Comparison of ENCODE assay signal across 18 cellular contexts in the genomic region with DNA sequence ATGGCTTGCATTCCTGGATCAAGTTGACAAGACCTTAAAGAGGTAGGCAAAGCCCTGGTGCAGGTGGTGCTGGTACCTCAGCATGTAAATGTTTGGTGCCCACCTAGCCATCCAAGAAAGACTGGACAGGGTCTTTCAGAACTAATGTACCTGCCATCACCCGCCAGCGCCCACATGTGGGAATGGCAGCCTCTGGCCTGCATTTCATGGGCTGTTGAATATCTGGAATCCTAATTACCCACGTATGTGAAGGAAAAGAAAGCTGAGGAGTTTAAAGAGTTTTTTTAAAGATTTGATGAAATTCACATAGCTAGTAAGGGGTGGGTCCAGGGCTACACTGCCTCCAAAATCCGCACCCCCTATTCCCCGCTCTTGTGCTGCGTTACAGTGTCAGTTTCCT. TPM values are rescaled to one million over a fixed set of nuclear protein-coding genes. Genes with fewer than 3 reads are reported as not detected.
DNase-seq lines count a peak whose midpoint lies in the region; ATAC-seq and TF ChIP-seq lines count a peak whose summit lies in the region.
"Had no signal": no experiment of that assay in that cellular context is flagged by ENCODE, and none has a peak within 500 bp of the region (broad histone marks: within the 10 kb centered on the region; RNA-seq: fewer than 3 reads in every experiment).

No MANE protein-coding gene starts in this region.

- POLR2A ChIA-PET in T-cell (lab: Charles Lee), result interaction anchor here in 1 of 2 donors (0.6 kb wide), 1 partner anchor 9 kb away, joined by 4 read pairs; no protein-coding TSS in a partner anchor

- intact Hi-C loops in thyroid gland (cut with DNase I) (no loop called here), colonic mucosa (cut with DNase I) (no loop called here)

- CTCF ChIA-PET in T-cell (lab: Charles Lee), result no interaction called here

- H3K4me2 ChIP-seq in parathyroid adenoma (ENCODE audit: low read length), result peak overlapping the region; percentile 14
- H3K4me2 ChIP-seq: A549 had no signal

- whole genome bisulfite sequencing in thyroid gland, 2 donors, result 61 to 62% methylated on average over 6 of the region's 6 CpGs

- H3K4me1 Mint-ChIP-seq in osteocyte (ENCODE audit: unreplicated experiment) (peaks cover 4% of the 10 kb centered on the region), T-cell (no peaks in the 10 kb centered on the region)
- H3K4me1 Mint-ChIP-seq: CD4-positive, alpha-beta memory T cell had no signal

- no peak overlapping the region for H3K4me3 Mint-ChIP-seq in osteocyte (ENCODE audit: unreplicated experiment)
- H3K4me3 Mint-ChIP-seq in T-cell, result no peak overlapping the region
- H3K4me3 Mint-ChIP-seq: CD4-positive, alpha-beta memory T cell had no signal

- H3K4me3 ChIP-seq in epithelial cell of proximal tubule (ENCODE audit: low read depth, low read length), result no peak overlapping the region
- H3K4me3 ChIP-seq in parathyroid adenoma (ENCODE audit: low read depth, low read length), result no peak overlapping the region
- no peak overlapping the region for H3K4me3 ChIP-seq in thyroid gland (replicated peaks in 1 of 3)
- H3K4me3 ChIP-seq in colonic mucosa, result no peak overlapping the region
- H3K4me3 ChIP-seq: A549, GM23248 had no signal

- no peak for ATAC-seq in T-cell (replicated peaks in 1 of 4)
- ATAC-seq: A549 had no signal

- H3K9me3 ChIP-seq in parathyroid adenoma (ENCODE audit: control insufficient read depth, low read length), result peaks cover 5% of the 10 kb centered on the region
- no peaks in the 10 kb centered on the region for H3K9me3 ChIP-seq in thyroid gland
- no peaks in the 10 kb centered on the region for H3K9me3 ChIP-seq in colonic mucosa

- TF ChIP-seq POLR2A in thyroid gland (IDR thresholded peaks at IDR 0.05), result no peak

- H3K36me3 Mint-ChIP-seq in osteocyte (ENCODE audit: unreplicated experiment) (no peaks in the 10 kb centered on the region), T-cell (no peaks in the 10 kb centered on the region)
- H3K36me3 Mint-ChIP-seq: CD4-positive, alpha-beta memory T cell had no signal

- no peak overlapping the region for H3K27ac ChIP-seq in parathyroid adenoma
- no peak overlapping the region for H3K27ac ChIP-seq in thyroid gland
- H3K27ac ChIP-seq in colonic mucosa, result no peak overlapping the region
- H3K27ac ChIP-seq: A549, GM23248 had no signal

- H3K27ac Mint-ChIP-seq in osteocyte (ENCODE audit: unreplicated experiment), result no peak overlapping the region
- no peak overlapping the region for H3K27ac Mint-ChIP-seq in T-cell
- H3K27ac Mint-ChIP-seq: CD4-positive, alpha-beta memory T cell had no signal

- H3K9ac ChIP-seq in parathyroid adenoma (no peak overlapping the region), colonic mucosa (ENCODE audit: low read depth in 2 of 2, low read length in 2 of 2) (no peak overlapping the region)
- H3K9ac ChIP-seq: GM23248 had no signal

- no peaks in the 10 kb centered on the region for H3K27me3 ChIP-seq in parathyroid adenoma (ENCODE audit: control insufficient read depth, insufficient read depth, low read length)
- no peaks in the 10 kb centered on the region for H3K27me3 ChIP-seq in thyroid gland
- H3K27me3 ChIP-seq in colonic mucosa, result no peaks in the 10 kb centered on the region

- DNase-seq in epithelial cell of proximal tubule (ENCODE audit: low read depth) (no peak), kidney tubule cell (ENCODE audit: low spot score) (peak; percentile 30), thyroid gland (peak; percentile 47 to 61), colonic mucosa (no peak), osteocyte (ENCODE audit: extremely low spot score, unreplicated experiment) (no peak), T-cell (no peak)
- DNase-seq: 8988T; C1 segment of cervical spinal cord; Calu3; CD4-positive, alpha-beta memory T cell; COR-L47; DMS153; DND-41; GM23248; H7; HCEC 1CT had no signal

- H3K4me1 ChIP-seq in parathyroid adenoma (no peaks in the 10 kb centered on the region), thyroid gland (peaks cover 0 to 19% of the 10 kb centered on the region in 2 donors), colonic mucosa (no peaks in the 10 kb centered on the region)
- H3K4me1 ChIP-seq: A549 had no signal

- H3K79me2 ChIP-seq in parathyroid adenoma, result no peaks in the 10 kb centered on the region

- TF ChIP-seq CTCF in epithelial cell of proximal tubule (conservative IDR thresholded peaks at IDR 0.05; ENCODE audit: low read depth, low read length), result peak; percentile 29
- no peak for TF ChIP-seq CTCF in parathyroid adenoma (IDR thresholded peaks at IDR 0.05)
- peak in 1 of 6 experiments; percentile 8 for TF ChIP-seq CTCF in thyroid gland (IDR thresholded peaks at IDR 0.05)
- TF ChIP-seq CTCF in colonic mucosa (IDR thresholded peaks at IDR 0.05), result no peak
- TF ChIP-seq CTCF in osteocyte (IDR thresholded peaks at IDR 0.05), result no peak

- no peak overlapping the region for H2AFZ ChIP-seq in parathyroid adenoma
- H2AFZ ChIP-seq: GM23248 had no signal

- H3K27me3 Mint-ChIP-seq in osteocyte (ENCODE audit: unreplicated experiment) (peaks cover 5% of the 10 kb centered on the region), T-cell (peaks cover 13 to 17% of the 10 kb centered on the region in 2 donors)

- peaks cover 3% of the 10 kb centered on the region for H3K9me3 Mint-ChIP-seq in osteocyte (ENCODE audit: unreplicated experiment)
- peaks cover 3 to 14% (median 9%) of the 10 kb centered on the region in 3 donors for H3K9me3 Mint-ChIP-seq in T-cell

- H3K36me3 ChIP-seq in parathyroid adenoma (ENCODE audit: control insufficient read depth, insufficient read depth, low read length) (no peaks in the 10 kb centered on the region), thyroid gland (no peaks in the 10 kb centered on the region), colonic mucosa (no peaks in the 10 kb centered on the region)

RNA-seq across cellular contexts. Expression of a gene that starts 8.6 kb away (rescaled TPM):
- 2.6 and 2.8 TPM in 2 replicates for total RNA-seq in epithelial cell of proximal tubule
- total RNA-seq in thyroid gland, result 10 to 100 TPM; 19.3 to 29.2 (median 21.8) TPM
- 10 to 100 TPM; 13.3 to 13.5 TPM for total RNA-seq in colonic mucosa
- total RNA-seq in osteocyte, result 17.2 and 20.6 TPM in 2 replicates
- total RNA-seq in T-cell, result under 1 TPM in 3 of 5 donors, not detected in 2; 0.20 to 0.41 (median 0.25) TPM

Comparison
In these comparisons a context has a peak if more than half of its experiments do, and no peak if none do; other contexts are left out.
1. DNase-seq: peak in kidney tubule cell (single experiment) and thyroid gland (2 of 2); none in epithelial cell of proximal tubule (single experiment), colonic mucosa (single experiment), osteocyte (single experiment) and T-cell (0 of 34).